9 cellular contexts compared by ENCODE assay signal in the genomic region with DNA sequence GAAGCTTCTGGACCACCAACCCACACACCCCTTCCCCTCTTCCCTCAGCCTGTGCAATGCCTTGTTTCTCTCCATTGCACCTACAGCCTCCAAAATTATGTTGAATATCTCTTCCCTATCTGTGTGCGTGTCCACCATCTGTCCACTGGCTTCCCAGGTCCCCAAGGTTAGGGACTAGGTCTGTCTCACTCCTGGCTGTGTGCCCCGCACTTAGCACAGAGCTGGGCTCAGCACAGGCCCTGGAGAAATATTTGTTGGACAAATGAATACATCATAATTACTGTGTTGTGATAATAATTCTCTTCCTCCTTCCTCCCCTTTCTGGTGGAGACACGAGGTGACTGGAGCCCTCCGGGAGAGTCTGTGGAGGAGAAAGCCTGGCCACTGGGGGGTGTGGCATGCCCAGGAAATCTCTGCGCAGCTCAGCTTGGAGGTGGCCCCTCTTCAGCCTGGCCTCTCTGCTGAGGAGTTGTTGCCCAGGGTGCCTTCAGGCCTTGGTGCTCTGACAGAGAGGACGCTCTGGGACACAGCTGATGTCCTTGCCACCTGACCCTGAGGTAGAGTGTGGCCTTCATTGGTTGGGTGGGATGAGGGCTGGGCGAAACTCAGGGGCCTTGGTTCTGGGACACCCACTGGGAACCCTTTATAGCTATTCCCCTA. TPM values are rescaled to one million over a fixed set of nuclear protein-coding genes. Genes with fewer than 3 reads are reported as not detected.
A peak's percentile ranks its signal among the peaks of the same experiment; 100 is the strongest.
DNase-seq lines count a peak whose midpoint lies in the region; ATAC-seq and TF ChIP-seq lines count a peak whose summit lies in the region.
"Had no signal": no experiment of that assay in that cellular context is flagged by ENCODE, and none has a peak within 500 bp of the region (broad histone marks: within the 10 kb centered on the region; RNA-seq: fewer than 3 reads in every experiment).

No MANE protein-coding gene starts in this region.

- no peak overlapping the region for H3K9ac ChIP-seq in adipocyte (ENCODE audit: low read length)

- peaks cover 3% of the 10 kb centered on the region for H3K9me3 ChIP-seq in adipocyte (ENCODE audit: control insufficient read depth, low read length)

- ATAC-seq in left ventricle myocardium superior (peak; percentile 13), GM18861 (IDR thresholded peaks at IDR 0.05; ENCODE audit: unreplicated experiment) (no peak), HG03095 (IDR thresholded peaks at IDR 0.05; ENCODE audit: unreplicated experiment) (no peak)

- 0 out of 2 replicates have a peak, but pooled peaks have one; percentile 12 for TF ChIP-seq CTCF in GM12875 (IDR thresholded peaks at IDR 0.05; ENCODE audit: borderline replicate concordance, insufficient read depth, low read depth, low read length)
- peak; percentile 35 for TF ChIP-seq CTCF in retinal pigment epithelial cell (conservative IDR thresholded peaks at IDR 0.05; ENCODE audit: low read depth, low read length)

- DNase-seq in adipocyte (ENCODE audit: low read depth) (peak; percentile 27), left ventricle myocardium superior (peak; percentile 33), retinal pigment epithelial cell (ENCODE audit: low read depth) (no peak), H4 (ENCODE audit: low spot score) (no peak)
- DNase-seq: T-helper 9 cell had no signal

- H3K4me3 ChIP-seq in GM12875 (ENCODE audit: low read depth, low read length) (no peak overlapping the region), adipocyte (ENCODE audit: low read length) (no peak overlapping the region), retinal pigment epithelial cell (ENCODE audit: low read length) (no peak overlapping the region)
- H3K4me3 ChIP-seq: skin epidermis had no signal

- peaks cover 17% of the 10 kb centered on the region for H3K4me1 ChIP-seq in adipocyte (ENCODE audit: control insufficient read depth, insufficient read depth, low read length)

- peaks cover 4% of the 10 kb centered on the region for H3K27me3 ChIP-seq in adipocyte (replicated peaks; ENCODE audit: control insufficient read depth, insufficient read depth, low read length)

- H3K36me3 ChIP-seq in adipocyte (ENCODE audit: control insufficient read depth, insufficient read depth, low read length, severe bottlenecking): no peaks in the 10 kb centered on the region

- intact Hi-C loops in left ventricle myocardium superior (cut with micrococcal nuclease): no loop called here

RNA-seq across cellular contexts. Expression of gene BRD7, which starts 3.3 kb away (rescaled TPM):
- 46.7 TPM for total RNA-seq in left ventricle myocardium superior
- 34.7 and 43.8 TPM in 2 replicates for total RNA-seq in H4 (2014; rRNA removed; shearing (Covaris generic))

Comparison
In these comparisons a context has a peak if more than half of its experiments do, and no peak if none do; other contexts are left out.
1. DNase-seq: peak in adipocyte (single experiment) and left ventricle myocardium superior (single experiment); none in retinal pigment epithelial cell (single experiment) and H4 (single experiment).